In the genomic region with DNA sequence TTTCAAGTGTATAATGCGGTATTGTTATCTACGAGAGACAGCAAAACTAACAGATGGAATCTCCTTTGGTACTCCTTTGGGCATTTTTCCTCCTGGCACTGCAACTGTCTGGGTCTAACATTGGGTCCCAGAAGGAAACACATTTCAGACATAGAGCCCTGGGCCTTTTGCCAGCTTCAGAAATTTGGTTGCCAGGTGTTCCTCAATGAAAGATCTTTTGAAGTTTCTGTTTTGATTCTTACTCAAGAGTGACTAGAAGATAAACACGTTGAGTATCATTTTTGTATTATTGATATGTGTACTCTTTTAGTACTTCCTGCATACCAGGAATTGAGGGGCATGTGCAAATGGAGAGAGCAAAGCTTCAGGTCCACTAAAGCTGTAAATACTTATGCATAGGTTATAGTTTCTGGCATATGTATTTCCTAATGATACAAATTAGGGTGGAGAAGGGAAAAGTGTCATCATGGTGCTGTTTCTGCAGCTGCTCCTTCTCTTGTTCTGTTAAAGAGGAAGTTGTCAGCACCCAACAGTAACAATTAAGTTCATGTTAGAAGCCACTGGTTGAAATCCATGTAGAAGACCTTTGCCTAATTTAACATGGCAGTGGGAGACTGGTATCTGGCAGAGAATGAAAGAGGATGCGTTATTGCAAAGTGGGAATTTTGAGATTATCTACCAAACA, we compare ENCODE assay signal across 8 cellular contexts. TPM values are rescaled to one million over a fixed set of nuclear protein-coding genes. Genes with fewer than 3 reads are reported as not detected.
DNase-seq lines count a peak whose midpoint lies in the region; ATAC-seq and TF ChIP-seq lines count a peak whose summit lies in the region.

No MANE protein-coding gene starts in this region.

- no peaks in the 10 kb centered on the region for H3K9me3 Mint-ChIP-seq in stimulated activated naive B cell treated with anti-CD40 and anti-IgM and Interleukin-4, amounts not matched to agents 10 μg/mL and 1 μg/mL and 100 μg/mL, for 72 hours
- no peaks in the 10 kb centered on the region for H3K9me3 Mint-ChIP-seq in CD4-positive, alpha-beta memory T cell

- DNase-seq in A673 (ENCODE audit: low spot score) (no peak), NCI-H345 treated with DMSO at 0.1 percent for 48 hours (lab: John Stamatoyannopoulos, UW; ENCODE audit: unreplicated experiment) (peak; percentile 31), retina (no peak)
- no peak for DNase-seq in stimulated activated naive B cell treated with anti-CD40 and anti-IgM and Interleukin-4, amounts not matched to agents 10 μg/mL and 1 μg/mL and 100 μg/mL, for 72 hours
- DNase-seq in CD4-positive, alpha-beta memory T cell = no peak
- DNase-seq in NK-92 treated with Interleukin-12 subunit alpha and Interleukin-12 subunit beta, amount 100 ng/mL, for 24 hours (lab: John Stamatoyannopoulos, UW) = no peak

- H3K36me3 Mint-ChIP-seq in stimulated activated naive B cell treated with anti-CD40 and anti-IgM and Interleukin-4, amounts not matched to agents 10 μg/mL and 1 μg/mL and 100 μg/mL, for 72 hours = no peaks in the 10 kb centered on the region
- H3K36me3 Mint-ChIP-seq in CD4-positive, alpha-beta memory T cell = peaks cover 2 to 15% of the 10 kb centered on the region in 2 donors

- intact Hi-C loops in A673 (cut with micrococcal nuclease; ENCODE audit: unreplicated experiment) = loop anchor here (5.0 kb wide), 1 partner anchor 68 kb away; no protein-coding TSS in a partner anchor
- intact Hi-C loops in CD4-positive, alpha-beta memory T cell (cut with micrococcal nuclease) = no loop called here

- no peak for TF ChIP-seq CTCF in A673 (conservative IDR thresholded peaks at IDR 0.05; ENCODE audit: low read depth, low read length)

- no peak overlapping the region for H3K4me3 ChIP-seq in A673 (ENCODE audit: low read depth, low read length, poor library complexity, severe bottlenecking)
- no peak overlapping the region for H3K4me3 ChIP-seq in CD4-positive, alpha-beta memory T cell (ENCODE audit: low read length in 2 of 2)

- peak overlapping the region in 1 of 2 donors; percentile 17 for H3K4me3 Mint-ChIP-seq in stimulated activated naive B cell treated with anti-CD40 and anti-IgM and Interleukin-4, amounts not matched to agents 10 μg/mL and 1 μg/mL and 100 μg/mL, for 72 hours
- no peak overlapping the region for H3K4me3 Mint-ChIP-seq in CD4-positive, alpha-beta memory T cell

- CTCF ChIA-PET in A673 (lab: Charles Lee) = interaction anchor here (0.5 to 0.7 kb wide), 2 partner anchors 9 to 286 kb away, joined by 3 read pairs; no protein-coding TSS in a partner anchor
- CTCF ChIA-PET in CD4-positive, alpha-beta memory T cell (lab: Charles Lee; ENCODE audit: partially characterized antibody) = interaction anchor here (0.8 to 1.4 kb wide), 4 partner anchors 9 to 410 kb away, joined by 3 to 5 read pairs (median 4); no protein-coding TSS in a partner anchor

- ATAC-seq in GM18909 (IDR thresholded peaks at IDR 0.05; ENCODE audit: poor library complexity, unreplicated experiment) = peak; percentile 93
- peak; percentile 90 for ATAC-seq in HG03066 (IDR thresholded peaks at IDR 0.05; ENCODE audit: low read depth, unreplicated experiment)
- peak; percentile 27 to 29 for ATAC-seq in stimulated activated naive B cell treated with anti-CD40 and anti-IgM and Interleukin-4, amounts not matched to agents 10 μg/mL and 1 μg/mL and 100 μg/mL, for 72 hours (replicated peaks)

- H3K4me1 Mint-ChIP-seq in stimulated activated naive B cell treated with anti-CD40 and anti-IgM and Interleukin-4, amounts not matched to agents 10 μg/mL and 1 μg/mL and 100 μg/mL, for 72 hours = peaks cover 7 to 10% of the 10 kb centered on the region in 2 donors
- peaks cover 0 to 5% (median 4%) of the 10 kb centered on the region in 4 donors for H3K4me1 Mint-ChIP-seq in CD4-positive, alpha-beta memory T cell

- BruUV-seq in A673 (replicated peaks; lab: Mats Ljungman, UMichigan) = no TSS peak

- H3K27me3 Mint-ChIP-seq in stimulated activated naive B cell treated with anti-CD40 and anti-IgM and Interleukin-4, amounts not matched to agents 10 μg/mL and 1 μg/mL and 100 μg/mL, for 72 hours = no peaks in the 10 kb centered on the region
- H3K27me3 Mint-ChIP-seq in CD4-positive, alpha-beta memory T cell = no peaks in the 10 kb centered on the region

- H3K27me3 ChIP-seq in A673 (replicated peaks; ENCODE audit: insufficient read depth, low read depth, low read length, poor library complexity) = no peaks in the 10 kb centered on the region
- H3K27me3 ChIP-seq in CD4-positive, alpha-beta memory T cell (ENCODE audit: insufficient read depth, low read length) = no peaks in the 10 kb centered on the region

- H3K36me3 ChIP-seq in A673 (ENCODE audit: insufficient read depth, low read length, poor library complexity, severe bottlenecking) = no peaks in the 10 kb centered on the region
- H3K36me3 ChIP-seq in CD4-positive, alpha-beta memory T cell (ENCODE audit: insufficient read depth, low read length) = no peaks in the 10 kb centered on the region

- H3K27ac ChIP-seq in A673 (ENCODE audit: low read depth, low read length, poor library complexity, severe bottlenecking) = peak overlapping the region; percentile 12
- no peak overlapping the region for H3K27ac ChIP-seq in CD4-positive, alpha-beta memory T cell (ENCODE audit: low read depth, low read length)

- no peaks in the 10 kb centered on the region for H3K9me3 ChIP-seq in A673 (ENCODE audit: low read depth, low read length, poor library complexity, severe bottlenecking)
- no peaks in the 10 kb centered on the region for H3K9me3 ChIP-seq in CD4-positive, alpha-beta memory T cell (ENCODE audit: control insufficient read depth in 1 of 2, low read length in 2 of 2)

- H3K27ac Mint-ChIP-seq in stimulated activated naive B cell treated with anti-CD40 and anti-IgM and Interleukin-4, amounts not matched to agents 10 μg/mL and 1 μg/mL and 100 μg/mL, for 72 hours = peak overlapping the region; percentile 25
- peak overlapping the region in 2 of 7 donors; percentile 24 to 68 for H3K27ac Mint-ChIP-seq in CD4-positive, alpha-beta memory T cell

- peaks cover 54% of the 10 kb centered on the region for H3K4me1 ChIP-seq in A673 (ENCODE audit: insufficient read depth, low read length, poor library complexity, severe bottlenecking)
- H3K4me1 ChIP-seq in CD4-positive, alpha-beta memory T cell (ENCODE audit: insufficient read depth, low read length) = no peaks in the 10 kb centered on the region

- POLR2A ChIA-PET in A673 (lab: Charles Lee; ENCODE audit: low non-redundant PET) = no interaction called here
- POLR2A ChIA-PET in CD4-positive, alpha-beta memory T cell (lab: Charles Lee; ENCODE audit: partially characterized antibody) = no interaction called here

RNA-seq across cellular contexts. Expression of gene SLC38A6, which starts 53.5 kb away (rescaled TPM):
- total RNA-seq in A673 (2021) = 25.8 and 28.0 TPM in 2 replicates
- 10 to 100 TPM; 19.9 to 21.3 TPM for total RNA-seq in CD4-positive, alpha-beta memory T cell
- polyA plus RNA-seq in CD4-positive, alpha-beta memory T cell = 1 to 10 TPM; 8.5 to 8.7 TPM

RNA-seq across cellular contexts. Expression of gene TRMT5, which starts 53.7 kb away (rescaled TPM):
- 21.9 and 26.2 TPM in 2 replicates for total RNA-seq in A673 (2021)
- 10 to 100 TPM in 1 of 2 experiments, 1 to 10 TPM in 1; 8.5 to 11.8 TPM for total RNA-seq in CD4-positive, alpha-beta memory T cell
- 1 to 10 TPM; 4.3 to 7.0 TPM for polyA plus RNA-seq in CD4-positive, alpha-beta memory T cell

Comparison
In these comparisons a context has a peak if more than half of its experiments do, and no peak if none do; other contexts are left out.
1. ATAC-seq: peak in every context shown above with its lines; median percentile 93 in GM18909; 90 in HG03066; 28 in stimulated activated naive B cell treated with anti-CD40 and anti-IgM and Interleukin-4, amounts not matched to agents 10 μg/mL and 1 μg/mL and 100 μg/mL, for 72 hours.